Comparison of ENCODE assay signal across 26 cellular contexts in the genomic region with DNA sequence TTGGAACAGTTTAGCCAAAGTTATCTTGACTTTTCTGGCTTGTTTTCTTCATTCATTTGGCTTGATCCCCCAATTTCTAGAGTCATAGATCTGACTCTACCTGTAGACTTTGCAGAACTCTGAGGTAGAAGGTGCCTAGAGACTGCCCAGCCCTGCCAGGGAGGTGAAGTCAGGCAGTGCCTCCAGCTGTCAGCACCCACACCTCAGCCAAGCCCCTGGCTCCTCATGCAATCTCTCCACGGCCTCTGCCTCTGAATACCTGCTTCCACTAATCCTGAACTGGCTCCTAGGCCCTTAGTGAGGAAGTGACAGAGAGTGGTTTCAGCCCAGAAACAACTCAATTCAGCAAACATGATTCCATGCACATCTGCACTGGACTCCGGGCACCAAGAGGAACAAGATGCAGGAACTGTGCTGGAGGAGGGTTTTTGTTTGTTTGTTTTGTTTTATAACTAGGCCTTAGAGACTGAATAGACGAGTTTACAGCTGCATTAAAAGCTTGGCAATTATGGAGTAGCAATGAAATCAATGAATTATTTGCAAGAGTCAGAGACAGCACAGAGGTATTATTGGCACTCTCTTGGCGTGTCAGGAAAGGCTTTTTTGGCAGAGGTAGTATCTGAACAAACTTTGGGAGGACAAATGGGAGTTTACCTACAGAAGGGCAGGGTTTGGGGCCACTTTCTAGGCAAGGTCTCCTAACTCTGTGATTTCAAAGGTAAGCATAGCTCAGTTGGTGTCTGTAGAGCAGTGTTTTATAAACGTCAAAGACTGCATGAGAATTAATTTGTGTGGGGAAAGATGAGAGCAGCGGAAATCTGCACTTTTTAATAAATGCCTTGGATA. TPM values are rescaled to one million over a fixed set of nuclear protein-coding genes. Genes with fewer than 3 reads are reported as not detected.
"Had no signal": no experiment of that assay in that cellular context is flagged by ENCODE, and none has a peak within 500 bp of the region (broad histone marks: within the 10 kb centered on the region; RNA-seq: fewer than 3 reads in every experiment).

No MANE protein-coding gene starts in this region.

- H3K9me3 ChIP-seq: breast epithelium, gastrocnemius medialis, right atrium auricular region, thyroid gland had no signal

- H3K36me3 Mint-ChIP-seq: stimulated activated naive B cell treated with anti-CD40 and anti-IgM and Interleukin-4, amounts not matched to agents 10 μg/mL and 1 μg/mL and 100 μg/mL, for 72 hours had no signal

- H3K4me1 Mint-ChIP-seq: activated naive CD8-positive, alpha-beta T cell treated with anti-CD3 and anti-CD28 coated beads, Interleukin-2, amount 50 U/mL, for 24 hours; naive thymus-derived CD8-positive, alpha-beta T cell; stimulated activated naive B cell treated with anti-CD40 and anti-IgM and Interleukin-4, amounts not matched to agents 10 μg/mL and 1 μg/mL and 100 μg/mL, for 72 hours had no signal

- H3K27me3 ChIP-seq: breast epithelium, gastrocnemius medialis, right atrium auricular region, thyroid gland had no signal

- H3K4me3 Mint-ChIP-seq: activated naive CD4-positive, alpha-beta T cell treated with anti-CD3 and anti-CD28 coated beads for 36 hours; activated naive CD8-positive, alpha-beta T cell treated with anti-CD3 and anti-CD28 coated beads, Interleukin-2, amount 50 U/mL, for 24 hours; effector memory CD8-positive, alpha-beta T cell; naive thymus-derived CD8-positive, alpha-beta T cell; stimulated activated naive B cell treated with anti-CD40 and anti-IgM and Interleukin-4, amounts not matched to agents 10 μg/mL and 1 μg/mL and 100 μg/mL, for 72 hours had no signal

- DNase-seq: activated CD4-positive, alpha-beta T cell treated with anti-CD3 and anti-CD28 coated beads for 1 hour; activated CD4-positive, alpha-beta T cell treated with anti-CD3 and anti-CD28 coated beads, Interleukin-2, amount 50 U/mL, for 4 hours; activated naive CD4-positive, alpha-beta T cell treated with anti-CD3 and anti-CD28 coated beads for 36 hours; activated naive CD8-positive, alpha-beta T cell treated with anti-CD3 and anti-CD28 coated beads, Interleukin-2, amount 50 U/mL, for 24 hours; activated T-cell treated with anti-CD3 and anti-CD28 coated beads for 4 hours; aorta; cerebellar nuclear complex; dermis blood vessel endothelial cell; effector memory CD8-positive, alpha-beta T cell; gastrocnemius medialis; heart right ventricle; left cardiac atrium; mammary epithelial cell; naive thymus-derived CD8-positive, alpha-beta T cell; nucleus accumbens; stimulated activated CD4-positive, alpha-beta T cell treated with anti-CD3 and anti-CD28 coated beads, Interleukin-15, amount 100 ng/mL, for 24 hours; stimulated activated CD4-positive, alpha-beta T cell treated with anti-CD3 and anti-CD28 coated beads, Interleukin-4, amount 100 ng/mL, for 1 hour; stimulated activated naive B cell treated with anti-CD40 and anti-IgM and Interleukin-4, amounts not matched to agents 10 μg/mL and 1 μg/mL and 100 μg/mL, for 72 hours; T1000; thyroid gland had no signal

- H3K36me3 ChIP-seq: breast epithelium, gastrocnemius medialis, heart right ventricle, right atrium auricular region, thyroid gland had no signal

- H3K27ac ChIP-seq: breast epithelium, epithelial cell of prostate, gastrocnemius medialis, heart right ventricle, right atrium auricular region, thyroid gland had no signal

- ATAC-seq: activated naive CD8-positive, alpha-beta T cell treated with anti-CD3 and anti-CD28 coated beads, Interleukin-2, amount 50 U/mL, for 24 hours; effector memory CD8-positive, alpha-beta T cell; gastrocnemius medialis; heart right ventricle; naive thymus-derived CD8-positive, alpha-beta T cell; stimulated activated naive B cell treated with anti-CD40 and anti-IgM and Interleukin-4, amounts not matched to agents 10 μg/mL and 1 μg/mL and 100 μg/mL, for 72 hours had no signal

- H3K4me3 ChIP-seq: breast epithelium, gastrocnemius medialis, heart right ventricle, right atrium auricular region, skin epidermis, thyroid gland had no signal

- H3K9me3 Mint-ChIP-seq: effector memory CD8-positive, alpha-beta T cell had no signal

- H3K4me1 ChIP-seq: breast epithelium, gastrocnemius medialis, heart right ventricle, right atrium auricular region, thyroid gland had no signal

- H3K27ac Mint-ChIP-seq: activated naive CD4-positive, alpha-beta T cell treated with anti-CD3 and anti-CD28 coated beads for 36 hours; activated naive CD8-positive, alpha-beta T cell treated with anti-CD3 and anti-CD28 coated beads, Interleukin-2, amount 50 U/mL, for 24 hours; effector memory CD8-positive, alpha-beta T cell; stimulated activated naive B cell treated with anti-CD40 and anti-IgM and Interleukin-4, amounts not matched to agents 10 μg/mL and 1 μg/mL and 100 μg/mL, for 72 hours had no signal

RNA-seq across cellular contexts. Expression of a gene that starts 25.2 kb away (rescaled TPM):
- total RNA-seq: activated naive CD4-positive, alpha-beta T cell treated with anti-CD3 and anti-CD28 coated beads for 36 hours; aorta; breast epithelium; dermis blood vessel endothelial cell; gastrocnemius medialis; heart right ventricle; left cardiac atrium; mammary epithelial cell; naive thymus-derived CD8-positive, alpha-beta T cell; right atrium auricular region; thyroid gland; urinary bladder had no signal

RNA-seq across cellular contexts. Expression of a gene that starts 59.7 kb away (rescaled TPM):
- total RNA-seq: activated naive CD4-positive, alpha-beta T cell treated with anti-CD3 and anti-CD28 coated beads for 36 hours; aorta; breast epithelium; dermis blood vessel endothelial cell; gastrocnemius medialis; heart right ventricle; left cardiac atrium; mammary epithelial cell; mucosa of gallbladder; naive thymus-derived CD8-positive, alpha-beta T cell; right atrium auricular region; thyroid gland; urinary bladder had no signal
